In the genomic region with DNA sequence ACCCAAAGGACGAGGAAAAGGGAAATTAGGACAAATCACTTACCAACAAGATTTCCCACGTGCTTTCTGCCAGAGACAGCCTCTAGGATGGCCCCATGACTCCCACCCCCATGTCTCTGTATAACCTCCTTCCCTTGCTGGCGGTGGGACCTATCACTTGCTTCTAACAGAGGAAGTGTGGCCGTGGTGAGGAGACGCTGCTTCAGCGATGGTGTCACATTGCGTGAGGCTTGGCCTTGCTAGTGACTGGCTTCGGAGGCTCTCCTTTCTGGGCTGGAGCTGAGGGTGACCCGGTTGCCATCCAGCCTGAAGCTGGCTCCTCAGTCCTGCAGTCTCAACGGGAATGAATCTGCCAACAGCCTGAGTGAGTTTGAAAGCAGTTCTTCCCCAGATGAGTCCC, we compare ENCODE assay signal across 22 cellular contexts.
"Had no signal": no experiment of that assay in that cellular context is flagged by ENCODE, and none has a peak within 500 bp of the region (broad histone marks: within the 10 kb centered on the region; RNA-seq: fewer than 3 reads in every experiment).

No MANE protein-coding gene starts in this region.

- ATAC-seq: activated T-cell treated with anti-CD3 and anti-CD28 coated beads, Interleukin-2, amount 50 U/mL, for 72 hours; body of pancreas; Right ventricle myocardium inferior had no signal

- H3K4me3 Mint-ChIP-seq: activated CD4-positive, alpha-beta memory T cell treated with anti-CD3 and anti-CD28 coated beads for 36 hours; activated CD4-positive, alpha-beta T cell treated with anti-CD3 and anti-CD28 coated beads, Interleukin-2, amount 10 ng/mL, durations not matched to agents 7 days and 5 days; activated naive CD4-positive, alpha-beta T cell treated with anti-CD3 and anti-CD28 coated beads, Interleukin-2, amount 50 U/mL, for 24 hours; activated T-cell treated with anti-CD3 and anti-CD28 coated beads, Interleukin-2, amount 50 U/mL, for 72 hours had no signal

- DNase-seq: activated CD4-positive, alpha-beta memory T cell treated with anti-CD3 and anti-CD28 coated beads for 36 hours; activated CD4-positive, alpha-beta T cell treated with anti-CD3 and anti-CD28 coated beads, Interleukin-2, amount 10 ng/mL, durations not matched to agents 7 days and 5 days; activated CD4-positive, CD25-positive, alpha-beta regulatory T cell; activated T-cell treated with anti-CD3 and anti-CD28 coated beads, Interleukin-2, amount 50 U/mL, for 72 hours; body of pancreas; Karpas-422; NCI-H1048; NCI-H146; NCI-H187 treated with DMSO at 0.1 percent for 48 hours; NCI-H2171; NCI-H446 treated with DMSO at 0.1 percent for 48 hours; NK-92 treated with Interleukin-12 subunit alpha and Interleukin-12 subunit beta, amount 100 ng/mL, for 24 hours; OCI-M1; RPMI8226; T-helper 1 cell had no signal

- H3K4me3 ChIP-seq: ascending aorta, body of pancreas, K562, SJCRH30 had no signal

- H3K27ac ChIP-seq: ascending aorta, body of pancreas, SJCRH30, VCaP had no signal

- H3K27ac Mint-ChIP-seq: activated CD4-positive, alpha-beta memory T cell treated with anti-CD3 and anti-CD28 coated beads for 36 hours; activated CD4-positive, alpha-beta T cell treated with anti-CD3 and anti-CD28 coated beads, Interleukin-2, amount 10 ng/mL, durations not matched to agents 7 days and 5 days; activated naive CD4-positive, alpha-beta T cell treated with anti-CD3 and anti-CD28 coated beads, Interleukin-2, amount 50 U/mL, for 24 hours; activated T-cell treated with anti-CD3 and anti-CD28 coated beads, Interleukin-2, amount 50 U/mL, for 72 hours had no signal

- H3K9ac ChIP-seq: SK-N-SH had no signal

- H3K4me1 ChIP-seq: ascending aorta, body of pancreas, SJCRH30 had no signal

- H3K27me3 Mint-ChIP-seq: activated CD4-positive, alpha-beta memory T cell treated with anti-CD3 and anti-CD28 coated beads for 36 hours; activated CD4-positive, alpha-beta T cell treated with anti-CD3 and anti-CD28 coated beads, Interleukin-2, amount 10 ng/mL, durations not matched to agents 7 days and 5 days; activated naive CD4-positive, alpha-beta T cell treated with anti-CD3 and anti-CD28 coated beads, Interleukin-2, amount 50 U/mL, for 24 hours had no signal

- H3K36me3 ChIP-seq: ascending aorta, SJCRH30 had no signal

- H3K9me3 ChIP-seq: ascending aorta, body of pancreas, SJCRH30, SK-N-SH had no signal

- H3K4me1 Mint-ChIP-seq: activated naive CD4-positive, alpha-beta T cell treated with anti-CD3 and anti-CD28 coated beads, Interleukin-2, amount 50 U/mL, for 24 hours had no signal

- H3K4me2 ChIP-seq: SK-N-SH had no signal

- H3K9me3 Mint-ChIP-seq: activated CD4-positive, alpha-beta memory T cell treated with anti-CD3 and anti-CD28 coated beads for 36 hours; activated CD4-positive, alpha-beta T cell treated with anti-CD3 and anti-CD28 coated beads, Interleukin-2, amount 10 ng/mL, durations not matched to agents 7 days and 5 days; activated naive CD4-positive, alpha-beta T cell treated with anti-CD3 and anti-CD28 coated beads, Interleukin-2, amount 50 U/mL, for 24 hours had no signal

- H3K36me3 Mint-ChIP-seq: activated CD4-positive, alpha-beta memory T cell treated with anti-CD3 and anti-CD28 coated beads for 36 hours; activated naive CD4-positive, alpha-beta T cell treated with anti-CD3 and anti-CD28 coated beads, Interleukin-2, amount 50 U/mL, for 24 hours had no signal

- H3K27me3 ChIP-seq: ascending aorta, body of pancreas, SJCRH30 had no signal
